1 cellular context compared by ENCODE assay signal in the genomic region with DNA sequence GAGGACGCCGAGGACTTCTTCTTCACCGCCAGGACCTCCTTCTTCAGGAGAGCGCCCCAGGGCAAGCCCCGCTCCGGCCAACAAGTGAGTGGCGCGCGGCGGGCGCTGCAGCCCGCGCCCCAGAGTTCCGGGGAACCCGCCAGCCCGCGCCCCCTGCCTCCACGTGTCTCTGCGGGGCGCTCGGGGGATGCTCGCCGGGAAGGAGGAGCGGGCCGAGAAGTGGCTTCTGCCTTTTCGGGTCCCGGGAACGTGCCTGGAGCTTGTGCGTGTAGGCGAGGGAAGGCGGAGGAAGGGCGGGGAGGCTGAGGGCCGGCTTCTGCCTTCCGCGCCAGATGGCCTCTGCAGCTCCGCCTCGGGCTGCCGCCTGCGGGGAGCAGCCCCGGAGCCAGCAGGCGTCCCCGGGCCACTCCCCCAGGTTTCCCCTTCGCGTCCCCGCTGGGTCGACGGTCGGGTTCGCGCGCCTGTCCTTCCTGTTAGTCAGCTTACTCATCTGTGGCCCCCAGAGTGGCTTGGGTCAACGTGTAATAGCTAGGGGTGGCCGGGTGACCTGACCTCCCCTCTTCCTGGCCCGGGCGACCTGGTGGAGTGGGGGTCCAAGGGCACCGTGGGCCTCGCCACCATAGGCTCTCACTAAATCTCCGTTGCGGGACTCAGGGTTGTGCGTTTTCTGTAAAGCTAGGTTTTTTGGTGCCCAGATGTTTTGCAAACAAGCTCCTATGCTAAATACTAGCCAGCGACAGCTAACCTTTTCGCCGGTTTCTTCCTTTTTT.
TF ChIP-seq lines count a peak whose summit lies in the region.

No MANE protein-coding gene starts in this region.

TF ChIP-seq in HepG2, 621 proteins besides CTCF, POLR2A, EP300 and RAD21 (continued from another document):
- TF ChIP-seq, protein P1, sequence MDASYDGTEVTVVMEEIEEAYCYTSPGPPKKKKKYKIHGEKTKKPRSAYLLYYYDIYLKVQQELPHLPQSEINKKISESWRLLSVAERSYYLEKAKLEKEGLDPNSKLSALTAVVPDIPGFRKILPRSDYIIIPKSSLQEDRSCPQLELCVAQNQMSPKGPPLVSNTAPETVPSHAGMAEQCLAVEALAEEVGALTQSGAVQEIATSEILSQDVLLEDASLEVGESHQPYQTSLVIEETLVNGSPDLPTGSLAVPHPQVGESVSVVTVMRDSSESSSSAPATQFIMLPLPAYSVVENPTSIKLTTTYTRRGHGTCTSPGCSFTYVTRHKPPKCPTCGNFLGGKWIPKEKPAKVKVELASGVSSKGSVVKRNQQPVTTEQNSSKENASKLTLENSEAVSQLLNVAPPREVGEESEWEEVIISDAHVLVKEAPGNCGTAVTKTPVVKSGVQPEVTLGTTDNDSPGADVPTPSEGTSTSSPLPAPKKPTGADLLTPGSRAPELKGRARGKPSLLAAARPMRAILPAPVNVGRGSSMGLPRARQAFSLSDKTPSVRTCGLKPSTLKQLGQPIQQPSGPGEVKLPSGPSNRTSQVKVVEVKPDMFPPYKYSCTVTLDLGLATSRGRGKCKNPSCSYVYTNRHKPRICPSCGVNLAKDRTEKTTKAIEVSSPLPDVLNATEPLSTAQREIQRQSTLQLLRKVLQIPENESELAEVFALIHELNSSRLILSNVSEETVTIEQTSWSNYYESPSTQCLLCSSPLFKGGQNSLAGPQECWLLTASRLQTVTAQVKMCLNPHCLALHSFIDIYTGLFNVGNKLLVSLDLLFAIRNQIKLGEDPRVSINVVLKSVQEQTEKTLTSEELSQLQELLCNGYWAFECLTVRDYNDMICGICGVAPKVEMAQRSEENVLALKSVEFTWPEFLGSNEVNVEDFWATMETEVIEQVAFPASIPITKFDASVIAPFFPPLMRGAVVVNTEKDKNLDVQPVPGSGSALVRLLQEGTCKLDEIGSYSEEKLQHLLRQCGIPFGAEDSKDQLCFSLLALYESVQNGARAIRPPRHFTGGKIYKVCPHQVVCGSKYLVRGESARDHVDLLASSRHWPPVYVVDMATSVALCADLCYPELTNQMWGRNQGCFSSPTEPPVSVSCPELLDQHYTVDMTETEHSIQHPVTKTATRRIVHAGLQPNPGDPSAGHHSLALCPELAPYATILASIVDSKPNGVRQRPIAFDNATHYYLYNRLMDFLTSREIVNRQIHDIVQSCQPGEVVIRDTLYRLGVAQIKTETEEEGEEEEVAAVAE (CRISPR knock-in tag; IDR thresholded peaks at IDR 0.05; ENCODE audit: borderline replicate concordance), result peak; percentile 52; the same call in 1 of the 2 replicates
- TF ChIP-seq ZMYM4 (CRISPR knock-in tag; IDR thresholded peaks at IDR 0.05) (0 out of 2 replicates have a peak, but pooled peaks have one; percentile 16), HDAC1 (CRISPR knock-in tag; IDR thresholded peaks at IDR 0.05) (peak; percentile 71), HOXA5 (CRISPR knock-in tag; IDR thresholded peaks at IDR 0.05) (0 out of 2 replicates have a peak, but pooled peaks have one; percentile 21), CCDC6 (CRISPR knock-in tag; IDR thresholded peaks at IDR 0.05) (peak; percentile 19; the same call in 1 of the 2 replicates), MEIS2 (CRISPR knock-in tag; IDR thresholded peaks at IDR 0.05) (peak; percentile 31; the same call in 1 of the 2 replicates)
- TF ChIP-seq, protein P2, sequence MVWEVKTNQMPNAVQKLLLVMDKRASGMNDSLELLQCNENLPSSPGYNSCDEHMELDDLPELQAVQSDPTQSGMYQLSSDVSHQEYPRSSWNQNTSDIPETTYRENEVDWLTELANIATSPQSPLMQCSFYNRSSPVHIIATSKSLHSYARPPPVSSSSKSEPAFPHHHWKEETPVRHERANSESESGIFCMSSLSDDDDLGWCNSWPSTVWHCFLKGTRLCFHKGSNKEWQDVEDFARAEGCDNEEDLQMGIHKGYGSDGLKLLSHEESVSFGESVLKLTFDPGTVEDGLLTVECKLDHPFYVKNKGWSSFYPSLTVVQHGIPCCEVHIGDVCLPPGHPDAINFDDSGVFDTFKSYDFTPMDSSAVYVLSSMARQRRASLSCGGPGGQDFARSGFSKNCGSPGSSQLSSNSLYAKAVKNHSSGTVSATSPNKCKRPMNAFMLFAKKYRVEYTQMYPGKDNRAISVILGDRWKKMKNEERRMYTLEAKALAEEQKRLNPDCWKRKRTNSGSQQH (CRISPR knock-in tag; IDR thresholded peaks at IDR 0.05; ENCODE audit: low read depth), result no peak
- TF ChIP-seq, protein P3, sequence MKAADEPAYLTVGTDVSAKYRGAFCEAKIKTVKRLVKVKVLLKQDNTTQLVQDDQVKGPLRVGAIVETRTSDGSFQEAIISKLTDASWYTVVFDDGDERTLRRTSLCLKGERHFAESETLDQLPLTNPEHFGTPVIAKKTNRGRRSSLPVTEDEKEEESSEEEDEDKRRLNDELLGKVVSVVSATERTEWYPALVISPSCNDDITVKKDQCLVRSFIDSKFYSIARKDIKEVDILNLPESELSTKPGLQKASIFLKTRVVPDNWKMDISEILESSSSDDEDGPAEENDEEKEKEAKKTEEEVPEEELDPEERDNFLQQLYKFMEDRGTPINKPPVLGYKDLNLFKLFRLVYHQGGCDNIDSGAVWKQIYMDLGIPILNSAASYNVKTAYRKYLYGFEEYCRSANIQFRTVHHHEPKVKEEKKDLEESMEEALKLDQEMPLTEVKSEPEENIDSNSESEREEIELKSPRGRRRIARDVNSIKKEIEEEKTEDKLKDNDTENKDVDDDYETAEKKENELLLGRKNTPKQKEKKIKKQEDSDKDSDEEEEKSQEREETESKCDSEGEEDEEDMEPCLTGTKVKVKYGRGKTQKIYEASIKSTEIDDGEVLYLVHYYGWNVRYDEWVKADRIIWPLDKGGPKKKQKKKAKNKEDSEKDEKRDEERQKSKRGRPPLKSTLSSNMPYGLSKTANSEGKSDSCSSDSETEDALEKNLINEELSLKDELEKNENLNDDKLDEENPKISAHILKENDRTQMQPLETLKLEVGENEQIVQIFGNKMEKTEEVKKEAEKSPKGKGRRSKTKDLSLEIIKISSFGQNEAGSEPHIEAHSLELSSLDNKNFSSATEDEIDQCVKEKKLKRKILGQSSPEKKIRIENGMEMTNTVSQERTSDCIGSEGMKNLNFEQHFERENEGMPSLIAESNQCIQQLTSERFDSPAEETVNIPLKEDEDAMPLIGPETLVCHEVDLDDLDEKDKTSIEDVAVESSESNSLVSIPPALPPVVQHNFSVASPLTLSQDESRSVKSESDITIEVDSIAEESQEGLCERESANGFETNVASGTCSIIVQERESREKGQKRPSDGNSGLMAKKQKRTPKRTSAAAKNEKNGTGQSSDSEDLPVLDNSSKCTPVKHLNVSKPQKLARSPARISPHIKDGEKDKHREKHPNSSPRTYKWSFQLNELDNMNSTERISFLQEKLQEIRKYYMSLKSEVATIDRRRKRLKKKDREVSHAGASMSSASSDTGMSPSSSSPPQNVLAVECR (CRISPR knock-in tag; IDR thresholded peaks at IDR 0.05; ENCODE audit: borderline replicate concordance), result peak; percentile 62
- TF ChIP-seq, protein P4, sequence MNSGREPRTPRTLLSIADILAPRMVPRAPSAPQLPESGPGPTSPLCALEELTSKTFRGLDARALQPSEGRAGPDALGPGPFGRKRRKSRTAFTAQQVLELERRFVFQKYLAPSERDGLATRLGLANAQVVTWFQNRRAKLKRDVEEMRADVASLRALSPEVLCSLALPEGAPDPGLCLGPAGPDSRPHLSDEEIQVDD (CRISPR knock-in tag; IDR thresholded peaks at IDR 0.05; ENCODE audit: borderline replicate concordance), result peak; percentile 45; the same call in 1 of the 2 replicates
